14 cellular contexts compared by ENCODE assay signal in genomic region chr14:75826599-75826998, GRCh38.
DNase-seq lines count a peak whose midpoint lies in the region; ATAC-seq and TF ChIP-seq lines count a peak whose summit lies in the region.
"Had no signal": no experiment of that assay in that cellular context is flagged by ENCODE, and none has a peak within 500 bp of the region (broad histone marks: within the 10 kb centered on the region; RNA-seq: fewer than 3 reads in every experiment).

No MANE protein-coding gene starts in this region.

- no peaks in the 10 kb centered on the region for H3K36me3 ChIP-seq in ascending aorta
- no peaks in the 10 kb centered on the region for H3K36me3 ChIP-seq in sigmoid colon
- no peaks in the 10 kb centered on the region for H3K36me3 ChIP-seq in left lung

- no peaks in the 10 kb centered on the region for H3K27me3 ChIP-seq in ascending aorta
- H3K27me3 ChIP-seq in sigmoid colon: no peaks in the 10 kb centered on the region
- H3K27me3 ChIP-seq in left lung: no peaks in the 10 kb centered on the region

- ATAC-seq in Right ventricle myocardium inferior: no peak
- no peak for ATAC-seq in GM18909 (IDR thresholded peaks at IDR 0.05; ENCODE audit: poor library complexity, unreplicated experiment)
- no peak for ATAC-seq in left lung

- no peaks in the 10 kb centered on the region for H3K9me3 ChIP-seq in ascending aorta
- no peaks in the 10 kb centered on the region for H3K9me3 ChIP-seq in sigmoid colon
- no peaks in the 10 kb centered on the region for H3K9me3 ChIP-seq in left lung

- TF ChIP-seq POLR2A in sigmoid colon (IDR thresholded peaks at IDR 0.05): no peak

- TF ChIP-seq CTCF in ascending aorta (IDR thresholded peaks at IDR 0.05) (no peak), foreskin fibroblast (IDR thresholded peaks at IDR 0.05; ENCODE audit: low read depth, low read length) (no peak), sigmoid colon (IDR thresholded peaks at IDR 0.05) (no peak), left lung (IDR thresholded peaks at IDR 0.05) (no peak)

- 84 to 93% methylated on average over 3 of the region's 3 CpGs for WGBS in sigmoid colon, 2 donors

- H3K27ac ChIP-seq in ascending aorta (peak overlapping the region; percentile 79 to 87), sigmoid colon (peak overlapping the region; percentile 64 to 84 (median 74)), left lung (peak overlapping the region in 1 of 2 donors; percentile 89)
- H3K27ac ChIP-seq: VCaP had no signal

- no peak for TF ChIP-seq EP300 in sigmoid colon (IDR thresholded peaks at IDR 0.05)

- H3K4me1 ChIP-seq in ascending aorta (peaks cover 8 to 38% of the 10 kb centered on the region in 2 donors), sigmoid colon (peaks cover 0 to 57% (median 51%) of the 10 kb centered on the region in 4 donors), left lung (peaks cover 38 to 46% of the 10 kb centered on the region in 2 donors)

- H3K4me3 ChIP-seq in ascending aorta (no peak overlapping the region), foreskin fibroblast (ENCODE audit: low read depth in 1 of 2, low read length in 2 of 2) (no peak overlapping the region), sigmoid colon (no peak overlapping the region), left lung (no peak overlapping the region)

- intact Hi-C loops in ascending aorta (cut with DNase I) (loop anchor here (5.0 to 10.0 kb wide), 2 partner anchors 41 to 158 kb away; partner anchors contain the start of genes IFT43 and TGFB3), sigmoid colon (cut with DNase I) (loop anchor here (5.0 kb wide), 1 partner anchor 36 kb away; no protein-coding TSS in a partner anchor), Right ventricle myocardium inferior (cut with DNase I) (loop anchor here (5.0 kb wide), 1 partner anchor 41 kb away; no protein-coding TSS in a partner anchor), left lung (cut with DNase I) (no loop called here)

- DNase-seq in ELR (ENCODE audit: low read depth): peak; percentile 66
- no peak for DNase-seq in ascending aorta (ENCODE audit: low spot score in 2 of 2)
- peak; percentile 37 to 71 for DNase-seq in foreskin fibroblast
- no peak for DNase-seq in sigmoid colon
- no peak for DNase-seq in Right ventricle myocardium inferior (ENCODE audit: missing footprints)
- no peak for DNase-seq in AML-193 (lab: John Stamatoyannopoulos, UW)
- no peak for DNase-seq in left lung
- DNase-seq: activated gamma-delta T cell treated with Interleukin-2 at 50 U/mL for 16 hours; CD4-positive, alpha-beta T cell; MM.1S; NCI-H146; T-helper 1 cell had no signal

Comparison
In these comparisons a context has a peak if more than half of its experiments do, and no peak if none do; other contexts are left out.
1. DNase-seq: peak in ELR (single experiment) and foreskin fibroblast (2 of 2); none in ascending aorta (0 of 2), sigmoid colon (single experiment), Right ventricle myocardium inferior (single experiment), AML-193 (0 of 2) and left lung (0 of 2).
2. intact Hi-C loops: an anchor here in ascending aorta (5.0 to 10.0 kb wide), sigmoid colon (5.0 kb wide) and Right ventricle myocardium inferior (5.0 kb wide); none called in left lung.